In the genomic region with DNA sequence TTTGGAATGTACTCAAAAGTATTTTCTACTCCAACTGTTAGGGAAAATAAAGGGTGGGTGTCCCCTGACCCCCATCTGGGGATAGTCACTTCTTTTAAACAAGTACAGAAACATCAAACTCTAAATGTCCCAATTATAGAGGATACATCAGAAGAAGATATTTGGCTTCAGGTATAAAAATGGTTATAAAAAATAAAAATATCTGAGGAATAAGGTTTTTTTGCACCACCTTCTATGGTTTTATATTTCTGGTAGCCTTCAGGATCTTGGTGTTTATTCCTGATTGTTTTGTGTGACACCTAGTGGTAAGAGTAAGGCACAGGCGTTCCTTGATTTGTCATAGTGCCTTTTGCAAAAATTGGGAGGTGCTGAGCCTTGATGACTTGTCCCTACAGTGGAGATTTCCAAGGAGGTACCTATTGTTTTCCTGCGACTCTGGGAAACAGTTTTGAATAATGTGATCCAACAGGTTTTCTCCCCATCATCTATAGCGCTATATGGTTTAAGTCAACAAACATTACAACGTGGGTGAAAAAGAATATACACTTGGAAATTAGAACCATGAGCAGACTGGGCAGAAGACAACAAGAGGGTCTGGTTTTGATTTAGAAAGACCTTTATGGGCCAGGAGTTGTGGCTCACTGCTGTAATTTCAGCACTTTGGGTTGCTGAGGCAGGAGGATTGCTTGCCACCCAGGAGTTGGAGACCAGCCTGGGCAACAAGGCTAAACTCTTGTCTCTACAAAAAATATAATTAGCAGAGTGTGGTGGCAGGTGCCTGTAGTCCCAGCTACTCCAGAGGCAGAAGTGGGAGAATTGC, we compare ENCODE assay signal across 8 cellular contexts. TPM values are rescaled to one million over a fixed set of nuclear protein-coding genes. Genes with fewer than 3 reads are reported as not detected.
DNase-seq lines count a peak whose midpoint lies in the region; ATAC-seq and TF ChIP-seq lines count a peak whose summit lies in the region.

No MANE protein-coding gene starts in this region.

- peak overlapping the region; percentile 15; the same call in 1 of the 2 replicates for H3K27ac ChIP-seq in HL-60 (replicated peaks)
- peak overlapping the region; percentile 7 to 44 for H3K27ac ChIP-seq in breast epithelium
- H3K27ac ChIP-seq in lung (ENCODE audit: low read depth in 1 of 2, low read length in 1 of 2) = peak overlapping the region; percentile 21 to 58

- intact Hi-C loops in breast epithelium (cut with DNase I; ENCODE audit: low total_unique reads) = no loop called here

- H3K9me3 ChIP-seq in breast epithelium (no peaks in the 10 kb centered on the region), lung (ENCODE audit: control insufficient read depth in 2 of 2, insufficient read depth in 1 of 2, low read length in 1 of 2) (no peaks in the 10 kb centered on the region)

- 22 to 35% methylated on average over 4 of the region's 4 CpGs for WGBS in lung, 2 donors

- peak; percentile 61 for DNase-seq in D341Med (ENCODE audit: low spot score)
- peak; percentile 41 to 61 for DNase-seq in HL-60 (ENCODE audit: low read depth in 1 of 2, low spot score in 1 of 2)
- DNase-seq in NCI-H82 (lab: John Stamatoyannopoulos, UW) = peak; percentile 69
- no peak for DNase-seq in breast epithelium (ENCODE audit: low spot score in 2 of 2)
- peak; percentile 52 for DNase-seq in lung (ENCODE audit: low spot score)

- no peak for TF ChIP-seq POLR2A in breast epithelium (IDR thresholded peaks at IDR 0.05)

- H3K4me3 ChIP-seq in HL-60 (replicated peaks; ENCODE audit: insufficient read depth, low read length) (no peak overlapping the region), breast epithelium (no peak overlapping the region), lung (no peak overlapping the region)

- H3K27me3 ChIP-seq in HL-60 (ENCODE audit: insufficient read depth, poor library complexity, severe bottlenecking) = no peaks in the 10 kb centered on the region
- no peaks in the 10 kb centered on the region for H3K27me3 ChIP-seq in breast epithelium
- H3K27me3 ChIP-seq in lung (ENCODE audit: control insufficient read depth, insufficient read depth) = no peaks in the 10 kb centered on the region

- H3K4me1 ChIP-seq in breast epithelium (peaks cover 0 to 14% of the 10 kb centered on the region in 2 donors), lung (ENCODE audit: control insufficient read depth in 2 of 2, insufficient read depth in 2 of 2, low read length in 2 of 2) (peaks cover 3 to 4% of the 10 kb centered on the region in 2 donors)

- ATAC-seq in lung (ENCODE audit: insufficient read depth, low FRiP score) (no peak), HG02884 (IDR thresholded peaks at IDR 0.05; ENCODE audit: unreplicated experiment) (no peak), HG03025 (IDR thresholded peaks at IDR 0.05; ENCODE audit: low FRiP score, unreplicated experiment) (no peak), HG03045 (IDR thresholded peaks at IDR 0.05; ENCODE audit: unreplicated experiment) (no peak)

- TF ChIP-seq CTCF in HL-60 (IDR thresholded peaks at IDR 0.05; ENCODE audit: insufficient read depth, low read length) = peak; percentile 68
- peak; percentile 86 to 91 (median 91) for TF ChIP-seq CTCF in breast epithelium (IDR thresholded peaks at IDR 0.05)
- TF ChIP-seq CTCF in lung (IDR thresholded peaks at IDR 0.05; ENCODE audit: control extremely low read depth, extremely low read depth) = peak; percentile 91

- H3K36me3 ChIP-seq in breast epithelium (peaks cover 12% of the 10 kb centered on the region), lung (ENCODE audit: control insufficient read depth in 2 of 2, insufficient read depth in 2 of 2, low read length in 2 of 2) (peaks cover 2 to 16% of the 10 kb centered on the region in 2 donors)

RNA-seq across cellular contexts. Expression of a gene that starts 2.5 kb away (rescaled TPM):
- total RNA-seq in breast epithelium (100 to 1,000 TPM; 418 to 546 (median 422) TPM), lung (100 to 1,000 TPM; 312 to 574 TPM)
- polyA plus RNA-seq in lung = 1,000 to 10,000 TPM in 1 of 2 donors, 100 to 1,000 TPM in 1; 182 to 1,327 TPM

Comparison
In these comparisons a context has a peak if more than half of its experiments do, and no peak if none do; other contexts are left out.
1. DNase-seq: peak in D341Med (single experiment), HL-60 (2 of 2), NCI-H82 (single experiment) and lung (single experiment); none in breast epithelium (0 of 2).
2. Peak in every context shown above with its lines, with median percentiles within 50 percentile points of each other: H3K27ac ChIP-seq and CTCF ChIP-seq.